In genomic region chr10:109894516-109894915, GRCh38 we compare ENCODE assay signal across 9 cellular contexts. TPM values are rescaled to one million over a fixed set of nuclear protein-coding genes. Genes with fewer than 3 reads are reported as not detected.
DNase-seq lines count a peak whose midpoint lies in the region; ATAC-seq and TF ChIP-seq lines count a peak whose summit lies in the region.
"Had no signal": no experiment of that assay in that cellular context is flagged by ENCODE, and none has a peak within 500 bp of the region (broad histone marks: within the 10 kb centered on the region; RNA-seq: fewer than 3 reads in every experiment).

No MANE protein-coding gene starts in this region.

- intact Hi-C loops in left colon (cut with DNase I, micrococcal nuclease) (no loop called here), PC-3 (cut with micrococcal nuclease) (no loop called here)

- BruUV-seq in PC-3 (replicated peaks; lab: Mats Ljungman, UMichigan) = no TSS peak

- no peaks in the 10 kb centered on the region for H3K27me3 ChIP-seq in PC-3 (ENCODE audit: low read length)

- no peaks in the 10 kb centered on the region for H3K79me2 ChIP-seq in PC-3 (ENCODE audit: low read length)

- POLR2A ChIA-PET in PC-3 (lab: Charles Lee; ENCODE audit: unreplicated experiment) = no interaction called here

- CTCF ChIA-PET in PC-3 (lab: Charles Lee) = no interaction called here

- H3K36me3 ChIP-seq in PC-3 (ENCODE audit: low read depth, low read length) = peaks cover 6% of the 10 kb centered on the region

- no peaks in the 10 kb centered on the region for H3K9me3 ChIP-seq in PC-3 (ENCODE audit: low read length)

- H3K4me1 ChIP-seq in PC-3 (ENCODE audit: insufficient read depth, low read length) = no peaks in the 10 kb centered on the region

- H4K20me1 ChIP-seq in PC-3 (ENCODE audit: low read length) = no peaks in the 10 kb centered on the region

- peak overlapping the region; percentile 70 to 83 for H3K27ac ChIP-seq in coronary artery
- H3K27ac ChIP-seq in PC-3 (ENCODE audit: low read length) = no peak overlapping the region

- DNase-seq in AG08396 (ENCODE audit: low spot score) (peak; percentile 39), LNCaP clone FGC (ENCODE audit: low read depth) (peak; percentile 58), coronary artery (ENCODE audit: low spot score) (peak; percentile 82), midbrain (lab: John Stamatoyannopoulos, UW) (peak; percentile 58), left colon (no peak), PC-3 (no peak), epidermal melanocyte (ENCODE audit: insufficient read length, low spot score) (no peak)
- DNase-seq: DND-41 had no signal

- ATAC-seq in left colon (no peak), GM21723 (IDR thresholded peaks at IDR 0.05; ENCODE audit: unreplicated experiment) (no peak), PC-3 (no peak)

- no peak overlapping the region for H2AFZ ChIP-seq in PC-3 (ENCODE audit: low read length)

- TF ChIP-seq CTCF in LNCaP clone FGC (IDR thresholded peaks at IDR 0.05; ENCODE audit: control insufficient read depth, extremely low read depth, insufficient read depth) (no peak), coronary artery (IDR thresholded peaks at IDR 0.05) (no peak), PC-3 (conservative IDR thresholded peaks at IDR 0.05; ENCODE audit: low read depth, low read length) (no peak)

- H3K4me3 ChIP-seq in LNCaP clone FGC (ENCODE audit: low read depth, low read length) (no peak overlapping the region), coronary artery (peak overlapping the region; percentile 8), PC-3 (ENCODE audit: low read length) (no peak overlapping the region)

- no peaks in the 10 kb centered on the region for H3F3A ChIP-seq in PC-3 (ENCODE audit: low read length, unreplicated experiment)

- H3K9ac ChIP-seq in PC-3 (ENCODE audit: low read length) = no peak overlapping the region

- no peaks in the 10 kb centered on the region for H3K9me2 ChIP-seq in PC-3 (replicated peaks; ENCODE audit: low read length)

- H3K4me2 ChIP-seq in PC-3 (ENCODE audit: low read length) = no peak overlapping the region

RNA-seq across cellular contexts. Expression of gene XPNPEP1, which starts 28.8 kb away (rescaled TPM):
- total RNA-seq in left colon (100 to 1,000 TPM in 1 of 2 donors, 10 to 100 TPM in 1; 77.5 to 115 TPM), PC-3 (2014; rRNA removed) (77.3 TPM in 2 replicates)

Comparison
In these comparisons a context has a peak if more than half of its experiments do, and no peak if none do; other contexts are left out.
1. DNase-seq: peak in AG08396 (single experiment), LNCaP clone FGC (single experiment), coronary artery (single experiment) and midbrain (single experiment); none in left colon (0 of 2), PC-3 (single experiment) and epidermal melanocyte (single experiment).